Comparison of ENCODE assay signal across 8 cellular contexts in genomic region chr5:160507181-160507811, GRCh38.
DNase-seq lines count a peak whose midpoint lies in the region; ATAC-seq and TF ChIP-seq lines count a peak whose summit lies in the region.

No MANE protein-coding gene starts in this region.

- no peak for TF ChIP-seq CTCF in CD8-positive, alpha-beta T cell (IDR thresholded peaks at IDR 0.05)
- no peak for TF ChIP-seq CTCF in liver (IDR thresholded peaks at IDR 0.05; ENCODE audit: low read depth, low read length, missing input control)

- no peak overlapping the region for H3K4me3 ChIP-seq in CD8-positive, alpha-beta T cell (ENCODE audit: low read depth, low read length)
- H3K4me3 ChIP-seq in liver (ENCODE audit: low read depth in 1 of 3, low read length in 3 of 3) = no peak overlapping the region

- H3K27me3 Mint-ChIP-seq in CD8-positive, alpha-beta T cell (ENCODE audit: low read depth) = peaks cover 4% of the 10 kb centered on the region
- peaks cover 2% of the 10 kb centered on the region for H3K27me3 Mint-ChIP-seq in activated T-cell treated with anti-CD3 and anti-CD28 coated beads, Interleukin-2, amount 50 U/mL, for 4 hours (ENCODE audit: low read depth)

- no peak for TF ChIP-seq RAD21 in liver (IDR thresholded peaks at IDR 0.05)

- TF ChIP-seq POLR2A in erythroblast (IDR thresholded peaks at IDR 0.05; ENCODE audit: low read length) = no peak

- H3K9ac ChIP-seq in liver (ENCODE audit: low read depth in 1 of 2, low read length in 2 of 2) = no peak overlapping the region

- no peaks in the 10 kb centered on the region for H3K27me3 ChIP-seq in CD8-positive, alpha-beta T cell (ENCODE audit: insufficient read depth, low read length)
- peaks cover 0 to 7% (median 2%) of the 10 kb centered on the region in 4 donors for H3K27me3 ChIP-seq in liver (ENCODE audit: control insufficient read depth in 4 of 4, insufficient read depth in 4 of 4, low read length in 3 of 4)

- H3K36me3 ChIP-seq in CD8-positive, alpha-beta T cell (ENCODE audit: insufficient read depth, low read length) = no peaks in the 10 kb centered on the region
- no peaks in the 10 kb centered on the region for H3K36me3 ChIP-seq in liver (ENCODE audit: control insufficient read depth in 4 of 4, insufficient read depth in 3 of 4, low read depth in 1 of 4, low read length in 3 of 4)

- no peak for DNase-seq in CD8-positive, alpha-beta T cell
- no peak for DNase-seq in activated T-cell treated with anti-CD3 and anti-CD28 coated beads, Interleukin-2, amount 50 U/mL, for 4 hours
- DNase-seq in NCI-H1048 (lab: John Stamatoyannopoulos, UW) (no peak), NCI-H524 treated with DMSO at 0.1 percent for 48 hours (lab: John Stamatoyannopoulos, UW) (no peak), erythroblast (lab: John Stamatoyannopoulos, UW) (no peak)

- peak overlapping the region; percentile 35 for H3K4me3 Mint-ChIP-seq in CD8-positive, alpha-beta T cell
- H3K4me3 Mint-ChIP-seq in activated T-cell treated with anti-CD3 and anti-CD28 coated beads, Interleukin-2, amount 50 U/mL, for 4 hours = peak overlapping the region; percentile 25

- H3K4me1 Mint-ChIP-seq in CD8-positive, alpha-beta T cell (ENCODE audit: low read depth) = peaks cover 26% of the 10 kb centered on the region
- H3K4me1 Mint-ChIP-seq in activated T-cell treated with anti-CD3 and anti-CD28 coated beads, Interleukin-2, amount 50 U/mL, for 4 hours (ENCODE audit: low read depth) = peaks cover 33% of the 10 kb centered on the region

- CTCF ChIA-PET in CD8-positive, alpha-beta T cell (lab: Charles Lee) = interaction anchor here (1.0 to 3.8 kb wide), 6 partner anchors 9 to 69 kb away, joined by 3 to 50 read pairs (median 4); no protein-coding TSS in a partner anchor

- no peak overlapping the region for H3K27ac ChIP-seq in CD8-positive, alpha-beta T cell (ENCODE audit: low read depth, low read length)
- H3K27ac ChIP-seq in liver (ENCODE audit: low read depth in 1 of 2, low read length in 2 of 2) = no peak overlapping the region

- no peaks in the 10 kb centered on the region for H3K9me3 Mint-ChIP-seq in CD8-positive, alpha-beta T cell
- H3K9me3 Mint-ChIP-seq in activated T-cell treated with anti-CD3 and anti-CD28 coated beads, Interleukin-2, amount 50 U/mL, for 4 hours = no peaks in the 10 kb centered on the region

- no peaks in the 10 kb centered on the region for H3K9me3 ChIP-seq in CD8-positive, alpha-beta T cell (ENCODE audit: low read length)
- H3K9me3 ChIP-seq in liver (ENCODE audit: control insufficient read depth in 4 of 4, low read length in 3 of 4) = no peaks in the 10 kb centered on the region

- intact Hi-C loops in CD8-positive, alpha-beta T cell (cut with DNase I, micrococcal nuclease) = loop anchor here in 1 of 2 experiments (5.0 kb wide), 2 partner anchors 40 to 85 kb away; partner anchors contain the start of gene PTTG1

- ATAC-seq in CD8-positive, alpha-beta T cell = no peak
- peak; percentile 46 for ATAC-seq in HG03039 (IDR thresholded peaks at IDR 0.05; ENCODE audit: unreplicated experiment)
- peak; percentile 69 to 71 for ATAC-seq in activated T-cell treated with anti-CD3 and anti-CD28 coated beads, Interleukin-2, amount 50 U/mL, for 4 hours
- ATAC-seq in HG02840 (IDR thresholded peaks at IDR 0.05; ENCODE audit: low FRiP score, unreplicated experiment) = no peak

- POLR2A ChIA-PET in CD8-positive, alpha-beta T cell (lab: Charles Lee) = interaction anchor here (0.6 kb wide), 2 partner anchors 34 to 88 kb away, joined by 3 read pairs; no protein-coding TSS in a partner anchor

- no peaks in the 10 kb centered on the region for H3K36me3 Mint-ChIP-seq in CD8-positive, alpha-beta T cell
- H3K36me3 Mint-ChIP-seq in activated T-cell treated with anti-CD3 and anti-CD28 coated beads, Interleukin-2, amount 50 U/mL, for 4 hours (ENCODE audit: insufficient read depth) = no peaks in the 10 kb centered on the region

- peaks cover 17% of the 10 kb centered on the region for H3K4me1 ChIP-seq in CD8-positive, alpha-beta T cell (ENCODE audit: insufficient read depth, low read length)
- no peaks in the 10 kb centered on the region for H3K4me1 ChIP-seq in liver (ENCODE audit: control insufficient read depth in 4 of 4, insufficient read depth in 4 of 4, low read length in 3 of 4)

- WGBS in liver = 64% methylated on average over 7 of the region's 7 CpGs

- peak overlapping the region; percentile 84 for H3K27ac Mint-ChIP-seq in CD8-positive, alpha-beta T cell

TF ChIP-seq in liver, 16 proteins besides CTCF, POLR2A, EP300 and RAD21:
- no peak for TF ChIP-seq NR2F2 (IDR thresholded peaks at IDR 0.05)
- peak; percentile 29 for TF ChIP-seq YY1 (IDR thresholded peaks at IDR 0.05)
TF ChIP-seq in liver: peak in this region for 1.

Comparison
In these comparisons a context has a peak if more than half of its experiments do, and no peak if none do; other contexts are left out.
1. ATAC-seq: peak in HG03039 (single experiment) and activated T-cell treated with anti-CD3 and anti-CD28 coated beads, Interleukin-2, amount 50 U/mL, for 4 hours (2 of 2); none in CD8-positive, alpha-beta T cell (single experiment) and HG02840 (single experiment).